ENCODE assay signal across 19 cellular contexts in the genomic region with DNA sequence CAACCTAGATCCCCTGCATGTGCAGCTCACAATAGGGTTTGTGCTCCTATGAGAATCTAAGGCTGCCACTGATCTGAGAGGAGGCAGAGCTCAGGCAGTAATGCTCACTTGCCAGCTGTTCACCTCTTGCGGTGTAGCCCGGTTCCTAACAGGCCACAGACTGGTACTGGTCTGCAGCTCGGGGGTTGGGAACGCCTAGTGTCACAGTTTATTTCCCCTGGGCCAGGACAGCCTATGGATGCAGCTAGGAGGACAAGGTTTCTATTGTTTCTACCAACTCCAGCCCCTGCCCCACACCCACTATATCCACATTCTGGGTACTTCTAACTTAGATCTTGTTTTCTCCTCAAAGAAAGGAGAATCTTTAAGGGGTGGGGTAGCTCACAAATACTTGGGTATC.
"Had no signal": no experiment of that assay in that cellular context is flagged by ENCODE, and none has a peak within 500 bp of the region (broad histone marks: within the 10 kb centered on the region; RNA-seq: fewer than 3 reads in every experiment).

No MANE protein-coding gene starts in this region.

- H3K27ac Mint-ChIP-seq: effector memory CD8-positive, alpha-beta T cell; memory B cell; mesothelial cell of epicardium; natural killer cell; progenitor cell of endocrine pancreas had no signal

- H3K4me3 ChIP-seq: esophagus squamous epithelium, gastroesophageal sphincter, left ventricle myocardium inferior, lower lobe of right lung, ovary, smooth muscle cell, stomach had no signal

- H3K4me2 ChIP-seq: smooth muscle cell had no signal

- ATAC-seq: effector memory CD8-positive, alpha-beta T cell; gastroesophageal sphincter; left cardiac atrium; lower lobe of right lung; natural killer cell; right cardiac atrium had no signal

- H3K36me3 ChIP-seq: esophagus squamous epithelium, gastroesophageal sphincter, left ventricle myocardium inferior, lower lobe of right lung, ovary, stomach had no signal

- H3K4me3 Mint-ChIP-seq: effector memory CD8-positive, alpha-beta T cell; memory B cell; mesothelial cell of epicardium; natural killer cell; neural crest cell had no signal

- H3K4me1 ChIP-seq: esophagus squamous epithelium, gastroesophageal sphincter, lower lobe of right lung, stomach had no signal

- H3K27ac ChIP-seq: esophagus squamous epithelium, gastroesophageal sphincter, left ventricle myocardium inferior, lower lobe of right lung, ovary, stomach had no signal

- H3K4me1 Mint-ChIP-seq: memory B cell, natural killer cell had no signal

- DNase-seq: effector memory CD8-positive, alpha-beta T cell; esophagus squamous epithelium; foreskin fibroblast; kidney; left cardiac atrium; left ventricle myocardium inferior; lower lobe of right lung; natural killer cell; ovary; right cardiac atrium; stimulated activated CD4-positive, alpha-beta T cell treated with anti-CD3 and anti-CD28 coated beads, Interleukin-2, amount 100 ng/mL, for 48 hours; stomach; trophoblast cell had no signal

- H3K9me3 Mint-ChIP-seq: effector memory CD8-positive, alpha-beta T cell; natural killer cell had no signal

- H3K27me3 ChIP-seq: esophagus squamous epithelium, gastroesophageal sphincter, ovary, stomach had no signal

- H3K9me3 ChIP-seq: lower lobe of right lung had no signal

- H3K36me3 Mint-ChIP-seq: memory B cell, mesothelial cell of epicardium, natural killer cell had no signal
